8 cellular contexts compared by ENCODE assay signal in genomic region chr1:145465405-145466144, GRCh38. TPM values are rescaled to one million over a fixed set of nuclear protein-coding genes. Genes with fewer than 3 reads are reported as not detected.
DNase-seq lines count a peak whose midpoint lies in the region; ATAC-seq and TF ChIP-seq lines count a peak whose summit lies in the region.
"Not testable (repeated sequence)": the region's sequence is repeated elsewhere in the genome, so short reads cannot be mapped to it uniquely, and the experiment has no call there.

No MANE protein-coding gene starts in this region.

- DNase-seq in GM13977 (ENCODE audit: low spot score) (peak; percentile 21), NCI-H1417 (lab: John Stamatoyannopoulos, UW) (peak; percentile 78 to 93 (median 86)), SW480 (ENCODE audit: low spot score) (peak; percentile 90), heart left ventricle (peak in 3 of 5 donors; percentile 12 to 33 (median 30)), psoas muscle (peak in 1 of 2 donors; percentile 61)
- DNase-seq in activated naive CD8-positive, alpha-beta T cell treated with anti-CD3 and anti-CD28 coated beads, Interleukin-2, amount 50 U/mL, for 16 hours (ENCODE audit: low read depth, low spot score): peak; percentile 62
- DNase-seq in type B pancreatic cell (ENCODE audit: extremely low spot score, unreplicated experiment): not testable (repeated sequence)

- ATAC-seq in HG02759 (IDR thresholded peaks at IDR 0.05; ENCODE audit: unreplicated experiment): peak; percentile 90
- peak; percentile 61 to 94 (median 92) for ATAC-seq in heart left ventricle
- peak in 3 of 4 donors; percentile 54 to 91 (median 73) for ATAC-seq in psoas muscle

- TF ChIP-seq POLR2A in heart left ventricle (IDR thresholded peaks at IDR 0.05): not testable (repeated sequence)

- intact Hi-C loops in heart left ventricle (cut with DNase I); psoas muscle (cut with DNase I): not testable (repeated sequence)

- H3K27me3 ChIP-seq in heart left ventricle (peaks cover 0 to 19% (median 5%) of the 10 kb centered on the region in 9 donors), psoas muscle (ENCODE audit: insufficient read depth in 3 of 3, low read length in 2 of 3) (peaks cover 0 to 19% (median 0%) of the 10 kb centered on the region in 3 donors)

- H3K4me1 Mint-ChIP-seq in type B pancreatic cell (ENCODE audit: unreplicated experiment): not testable (repeated sequence)

- H3K9me3 Mint-ChIP-seq in type B pancreatic cell: not testable (repeated sequence)

- H3K36me3 Mint-ChIP-seq in type B pancreatic cell: not testable (repeated sequence)

- in situ Hi-C loops in GM13977 (cut with MboI; ENCODE audit: low pct_unique_long_range_greater_than_20kb, low sequenced_read_pairs, unreplicated experiment): not testable (repeated sequence)

- H3K27ac Mint-ChIP-seq in type B pancreatic cell: peak overlapping the region; percentile 99

- not testable (repeated sequence) for H3K9me3 ChIP-seq in heart left ventricle, psoas muscle

- 1 to 3% (median 1%) methylated on average over 15 to 18 of the region's 35 CpGs for WGBS in heart left ventricle, 4 donors
- WGBS in psoas muscle, 3 donors: 0 to 1% (median 1%) methylated on average over 15 to 18 of the region's 35 CpGs

- H3K27me3 Mint-ChIP-seq in type B pancreatic cell: peaks cover 27% of the 10 kb centered on the region

- peak overlapping the region; percentile 22 to 57 (median 49) for H3K4me3 ChIP-seq in heart left ventricle
- peak overlapping the region; percentile 59 for H3K4me3 ChIP-seq in psoas muscle

- not testable (repeated sequence) for H3K4me1 ChIP-seq in heart left ventricle, psoas muscle

- H3K4me3 Mint-ChIP-seq in type B pancreatic cell: peak overlapping the region; percentile 93

- H3K27ac ChIP-seq in heart left ventricle: peak overlapping the region in 1 of 12 donors; percentile 52
- not testable (repeated sequence) for H3K27ac ChIP-seq in psoas muscle

- TF ChIP-seq CTCF in GM13977 (IDR thresholded peaks at IDR 0.05; ENCODE audit: extremely low read depth, insufficient read depth, missing control alignments); heart left ventricle (IDR thresholded peaks at IDR 0.05); psoas muscle (IDR thresholded peaks at IDR 0.05); type B pancreatic cell (conservative IDR thresholded peaks at IDR 0.05): not testable (repeated sequence)

- H3K36me3 ChIP-seq in heart left ventricle; psoas muscle (ENCODE audit: insufficient read depth in 1 of 2, low read depth in 1 of 2): not testable (repeated sequence)

RNA-seq across cellular contexts. Expression of gene NBPF20, which starts 40.2 kb away (rescaled TPM):
- 1 to 10 TPM in 3 of 9 donors, under 1 TPM in 6; 0.19 to 1.4 (median 0.65) TPM for total RNA-seq in heart left ventricle
- polyA plus RNA-seq in heart left ventricle: under 1 TPM; 0.42 to 0.85 TPM
- total RNA-seq in psoas muscle: 1 to 10 TPM in 1 of 4 donors, under 1 TPM in 3; 0.50 to 1.4 (median 0.68) TPM
- polyA plus RNA-seq in psoas muscle: under 1 TPM; 0.11 to 0.91 (median 0.43) TPM
- 2.0 and 4.3 TPM in 2 replicates for total RNA-seq in type B pancreatic cell (ENCODE audit: low replicate concordance)
